ENCODE assay signal across 18 cellular contexts in genomic region chr1:156864796-156865195, GRCh38. TPM values are rescaled to one million over a fixed set of nuclear protein-coding genes. Genes with fewer than 3 reads are reported as not detected.
"Had no signal": no experiment of that assay in that cellular context is flagged by ENCODE, and none has a peak within 500 bp of the region (broad histone marks: within the 10 kb centered on the region; RNA-seq: fewer than 3 reads in every experiment).

No MANE protein-coding gene starts in this region.

- H3K4me3 ChIP-seq: coronary artery, psoas muscle, tibial nerve had no signal

- H3K4me3 Mint-ChIP-seq: activated naive CD4-positive, alpha-beta T cell treated with anti-CD3 and anti-CD28 coated beads for 36 hours; nephron; stimulated activated naive B cell treated with anti-CD40 and anti-IgM and Interleukin-4, amounts not matched to agents 10 μg/mL and 1 μg/mL and 100 μg/mL, for 72 hours had no signal

- H3K9me3 Mint-ChIP-seq: activated naive CD4-positive, alpha-beta T cell treated with anti-CD3 and anti-CD28 coated beads for 36 hours; nephron; stimulated activated naive B cell treated with anti-CD40 and anti-IgM and Interleukin-4, amounts not matched to agents 10 μg/mL and 1 μg/mL and 100 μg/mL, for 72 hours had no signal

- H3K27ac Mint-ChIP-seq: activated naive CD4-positive, alpha-beta T cell treated with anti-CD3 and anti-CD28 coated beads for 36 hours; stimulated activated naive B cell treated with anti-CD40 and anti-IgM and Interleukin-4, amounts not matched to agents 10 μg/mL and 1 μg/mL and 100 μg/mL, for 72 hours had no signal

- H3K36me3 ChIP-seq: tibial nerve had no signal

- DNase-seq: activated CD4-positive, alpha-beta T cell treated with anti-CD3 and anti-CD28 coated beads, Interleukin-2, amount 50 U/mL, for 48 hours; activated CD4-positive, CD25-positive, alpha-beta regulatory T cell; activated naive CD4-positive, alpha-beta T cell treated with anti-CD3 and anti-CD28 coated beads for 36 hours; caudate nucleus; effector memory CD4-positive, alpha-beta T cell; hippocampal formation; kidney glomerular epithelial cell; mesendoderm; psoas muscle; stimulated activated CD4-positive, alpha-beta T cell treated with anti-CD3 and anti-CD28 coated beads, Interleukin-2, amount 100 ng/mL, for 24 hours; stimulated activated naive B cell treated with anti-CD40 and anti-IgM and Interleukin-4, amounts not matched to agents 10 μg/mL and 1 μg/mL and 100 μg/mL, for 72 hours had no signal

- H3K27ac ChIP-seq: coronary artery, epithelial cell of prostate, psoas muscle, tibial nerve had no signal

- H3K9me3 ChIP-seq: psoas muscle, tibial nerve had no signal

- H3K36me3 Mint-ChIP-seq: stimulated activated naive B cell treated with anti-CD40 and anti-IgM and Interleukin-4, amounts not matched to agents 10 μg/mL and 1 μg/mL and 100 μg/mL, for 72 hours had no signal

- ATAC-seq: psoas muscle; sciatic nerve; stimulated activated naive B cell treated with anti-CD40 and anti-IgM and Interleukin-4, amounts not matched to agents 10 μg/mL and 1 μg/mL and 100 μg/mL, for 72 hours had no signal

RNA-seq across cellular contexts. Expression of gene INSRR, which starts 5.9 kb away (rescaled TPM):
- total RNA-seq: activated naive CD4-positive, alpha-beta T cell treated with anti-CD3 and anti-CD28 coated beads for 36 hours; liver; subcutaneous adipose tissue had no signal

RNA-seq across cellular contexts. Expression of gene PEAR1, which starts 28.7 kb away (rescaled TPM):
- total RNA-seq: activated naive CD4-positive, alpha-beta T cell treated with anti-CD3 and anti-CD28 coated beads for 36 hours had no signal

RNA-seq across cellular contexts. Expression of gene LRRC71, which starts 55.6 kb away (rescaled TPM):
- total RNA-seq: activated naive CD4-positive, alpha-beta T cell treated with anti-CD3 and anti-CD28 coated beads for 36 hours; liver; psoas muscle had no signal
